Comparison of ENCODE assay signal across 12 cellular contexts in the genomic region with DNA sequence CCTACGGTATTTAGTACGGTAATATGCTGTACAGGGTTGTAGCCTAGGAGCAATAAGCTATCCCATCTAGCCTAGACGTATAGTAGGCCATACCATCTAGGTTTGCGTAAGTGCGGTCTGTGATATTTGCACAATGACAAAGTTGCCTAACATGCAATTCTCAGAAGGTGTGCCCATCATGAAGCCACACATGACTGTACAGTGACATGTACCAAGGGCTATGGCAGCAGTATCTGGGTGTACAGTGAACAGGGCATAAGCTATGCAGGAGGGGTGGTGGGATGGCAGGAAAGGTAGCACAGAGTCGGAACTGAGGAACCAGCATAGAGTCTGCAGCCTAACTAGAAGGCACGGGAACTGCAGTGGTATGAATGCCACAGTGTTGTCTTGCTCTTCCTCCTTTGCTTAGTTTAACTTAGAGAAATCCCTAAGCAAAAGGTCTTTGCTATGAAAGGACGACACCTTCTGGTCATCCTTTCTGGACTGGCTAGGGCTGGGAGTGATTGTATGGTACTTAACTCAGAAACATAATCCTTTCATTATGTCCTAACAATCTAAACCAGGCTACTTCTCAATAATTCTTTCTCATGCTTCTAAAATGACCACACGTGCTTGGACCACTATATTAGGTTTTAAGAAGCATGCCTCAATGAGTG.
DNase-seq lines count a peak whose midpoint lies in the region; ATAC-seq and TF ChIP-seq lines count a peak whose summit lies in the region.
"Had no signal": no experiment of that assay in that cellular context is flagged by ENCODE, and none has a peak within 500 bp of the region (broad histone marks: within the 10 kb centered on the region; RNA-seq: fewer than 3 reads in every experiment).

No MANE protein-coding gene starts in this region.

- no peaks in the 10 kb centered on the region for H3K27me3 ChIP-seq in lower lobe of right lung (ENCODE audit: low read depth)
- H3K27me3 ChIP-seq: left lung had no signal

- no peak for DNase-seq in AG04449 (ENCODE audit: low read depth, low spot score)
- peak; percentile 8 for DNase-seq in HEK293T (ENCODE audit: extremely low spot score)
- DNase-seq in RPMI7951 (ENCODE audit: low read depth), result peak; percentile 28
- peak; percentile 22 for DNase-seq in fibroblast of the aortic adventitia (ENCODE audit: low read depth)
- DNase-seq in lower lobe of right lung, result no peak
- no peak for DNase-seq in activated CD8-positive, alpha-beta memory T cell treated with anti-CD3 and anti-CD28 coated beads, Interleukin-2, amount 50 U/mL, for 48 hours
- DNase-seq in stimulated activated CD4-positive, alpha-beta T cell treated with anti-CD3 and anti-CD28 coated beads, Interleukin-12 subunit alpha, Interleukin-12 subunit beta, amount 100 ng/mL, for 4 hours, result no peak
- no peak for DNase-seq in RKO (ENCODE audit: low spot score)
- DNase-seq: activated T-cell treated with anti-CD3 and anti-CD28 coated beads, Interleukin-2, amount 50 U/mL, for 24 hours; CD4-positive, alpha-beta memory T cell; left lung had no signal

- no peak for ATAC-seq in lower lobe of right lung
- ATAC-seq: left lung; stimulated activated memory B cell treated with anti-CD40 and anti-IgM and Interleukin-4, amounts not matched to agents 10 μg/mL and 1 μg/mL and 100 μg/mL, for 72 hours had no signal

- CTCF ChIA-PET in AG04449 (lab: Yijun Ruan, JAX) (interaction anchor here (0.9 to 3.2 kb wide), 2 partner anchors 13 to 141 kb away, joined by 3 to 26 read pairs; no protein-coding TSS in a partner anchor), HEK293T (lab: Yijun Ruan, JAX) (interaction anchor here (2.1 kb wide), 1 partner anchor 25 kb away, joined by 6 read pairs; no protein-coding TSS in a partner anchor)

- H3K4me1 ChIP-seq in lower lobe of right lung, result no peaks in the 10 kb centered on the region
- H3K4me1 ChIP-seq: left lung had no signal

- H3K4me3 ChIP-seq in AG04449 (ENCODE audit: low read depth, low read length) (no peak overlapping the region), fibroblast of the aortic adventitia (ENCODE audit: low read depth, low read length) (no peak overlapping the region), lower lobe of right lung (no peak overlapping the region)
- H3K4me3 ChIP-seq: left lung had no signal

- POLR2A ChIA-PET in AG04449 (lab: Yijun Ruan, JAX), result no interaction called here
- POLR2A ChIA-PET in HEK293T (lab: Yijun Ruan, JAX), result no interaction called here

- peak; percentile 17 for TF ChIP-seq CTCF in AG04449 (IDR thresholded peaks at IDR 0.05; ENCODE audit: insufficient read depth, low read length, missing control alignments)
- TF ChIP-seq CTCF in fibroblast of the aortic adventitia (IDR thresholded peaks at IDR 0.05; ENCODE audit: insufficient read depth, low read length), result peak; percentile 28
- no peak for TF ChIP-seq CTCF in lower lobe of right lung (IDR thresholded peaks at IDR 0.05)

- no peaks in the 10 kb centered on the region for H3K36me3 ChIP-seq in lower lobe of right lung
- H3K36me3 ChIP-seq: left lung had no signal

- no peaks in the 10 kb centered on the region for H3K9me3 ChIP-seq in lower lobe of right lung
- H3K9me3 ChIP-seq: left lung had no signal

- no peak overlapping the region for H3K27ac ChIP-seq in lower lobe of right lung
- H3K27ac ChIP-seq: left lung had no signal

- intact Hi-C loops in lower lobe of right lung (cut with DNase I), result no loop called here

TF ChIP-seq in HEK293T, 16 proteins besides CTCF, POLR2A, EP300 and RAD21:
- no peak for TF ChIP-seq FOXK2 (IDR thresholded peaks at IDR 0.05)
- no peak for TF ChIP-seq BHLHE40 (IDR thresholded peaks at IDR 0.05; ENCODE audit: borderline replicate concordance)
- no peak for TF ChIP-seq SUZ12 (IDR thresholded peaks at IDR 0.05)
- TF ChIP-seq ARNT (IDR thresholded peaks at IDR 0.05), result no peak
- no peak for TF ChIP-seq SP1 (IDR thresholded peaks at IDR 0.05)
- no peak for TF ChIP-seq PKNOX1 (IDR thresholded peaks at IDR 0.05)
- no peak for TF ChIP-seq LEF1 (IDR thresholded peaks at IDR 0.05; ENCODE audit: borderline replicate concordance)
- TF ChIP-seq FOXA1 (IDR thresholded peaks at IDR 0.05), result no peak
- no peak for TF ChIP-seq L3MBTL2 (conservative IDR thresholded peaks at IDR 0.05)
TF ChIP-seq in HEK293T: peak in this region for 0.

Comparison
In these comparisons a context has a peak if more than half of its experiments do, and no peak if none do; other contexts are left out.
1. DNase-seq: peak in HEK293T (single experiment), RPMI7951 (single experiment) and fibroblast of the aortic adventitia (single experiment); none in AG04449 (single experiment), lower lobe of right lung (single experiment), activated CD8-positive, alpha-beta memory T cell treated with anti-CD3 and anti-CD28 coated beads, Interleukin-2, amount 50 U/mL, for 48 hours (single experiment), stimulated activated CD4-positive, alpha-beta T cell treated with anti-CD3 and anti-CD28 coated beads, Interleukin-12 subunit alpha, Interleukin-12 subunit beta, amount 100 ng/mL, for 4 hours (single experiment) and RKO (single experiment).